ENCODE assay signal across 8 cellular contexts in the genomic region with DNA sequence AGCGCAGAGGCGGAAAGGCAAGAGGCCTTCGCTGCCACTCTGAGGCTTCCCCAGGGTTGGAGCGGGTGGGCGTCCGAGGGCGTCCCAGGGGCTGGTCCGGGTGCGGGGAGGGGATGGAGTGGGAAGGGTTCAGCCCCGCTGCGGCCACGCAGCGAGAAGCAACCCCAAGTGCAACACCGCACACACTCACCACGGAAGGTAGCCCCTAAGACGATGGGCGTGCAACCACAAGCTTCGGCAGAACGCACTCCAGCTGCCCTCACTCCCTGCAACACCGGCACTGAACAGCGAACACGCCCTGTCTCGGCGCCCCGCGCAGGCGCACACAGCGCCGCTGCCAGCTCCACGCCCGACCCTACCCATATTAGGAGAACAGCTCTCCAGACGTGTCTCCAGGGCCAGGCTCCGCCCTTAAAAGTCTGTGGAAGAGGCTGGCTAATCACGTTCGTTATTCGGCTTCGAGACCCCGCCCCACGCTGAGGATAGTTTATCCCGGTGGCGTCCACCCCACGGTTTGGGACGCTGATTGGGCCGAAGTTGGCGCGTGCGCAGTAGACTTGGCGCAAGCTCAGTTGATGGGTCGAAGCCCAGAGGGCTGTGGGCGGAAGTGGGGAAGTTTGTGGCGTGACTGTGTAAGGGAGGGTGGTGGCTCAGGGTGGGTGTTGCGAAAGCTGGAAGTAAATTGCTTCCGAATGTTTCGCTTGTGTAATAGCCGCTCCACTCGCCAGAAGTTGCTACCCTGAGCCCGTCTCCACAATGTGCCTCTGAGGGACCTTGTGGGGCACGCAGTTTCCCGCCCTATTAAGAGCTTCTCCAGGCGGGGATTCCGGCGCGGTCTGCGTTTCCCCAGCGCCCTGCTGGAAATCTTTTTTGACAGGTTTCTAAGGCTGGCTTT. TPM values are rescaled to one million over a fixed set of nuclear protein-coding genes. Genes with fewer than 3 reads are reported as not detected.
DNase-seq lines count a peak whose midpoint lies in the region; ATAC-seq, FAIRE-seq and TF ChIP-seq lines count a peak whose summit lies in the region.

A gene (minus strand): TSS at position 300 of the 895 bp plus-strand sequence. CDS start 343 bp downstream, outside the sequence.

- peak within 1 kb of the TSS; percentile 95 for H3K27ac Mint-ChIP-seq in activated CD4-positive, alpha-beta T cell treated with anti-CD3 and anti-CD28 coated beads for 36 hours

- H3K27me3 Mint-ChIP-seq in activated CD4-positive, alpha-beta T cell treated with anti-CD3 and anti-CD28 coated beads for 36 hours, result no peaks in the 10 kb centered on the region

- peak; percentile 99 for FAIRE-seq in kidney (lab: Jason Lieb, UNC)

- CTCF ChIA-PET in activated CD4-positive, alpha-beta T cell treated with anti-CD3 and anti-CD28 coated beads for 36 hours (lab: Charles Lee), result interaction anchor here (0.6 to 1.4 kb wide), 8 partner anchors 8 to 957 kb away, joined by 3 to 7 read pairs (median 4); a partner anchor contains a TSS

- H3K4me3 Mint-ChIP-seq in activated CD4-positive, alpha-beta T cell treated with anti-CD3 and anti-CD28 coated beads for 36 hours, result peak within 1 kb of the TSS; percentile 87

- intact Hi-C loops in activated CD4-positive, alpha-beta T cell treated with anti-CD3 and anti-CD28 coated beads for 36 hours (cut with DNase I, micrococcal nuclease), result loop anchor here (1.0 to 2.0 kb wide), 9 partner anchors 30 to 1841 kb away; a partner anchor contains a TSS
- intact Hi-C loops in kidney (cut with DNase I), result no loop called here

- peak within 1 kb of the TSS; percentile 67 to 82 for H3K9ac ChIP-seq in kidney (ENCODE audit: low read length in 2 of 2)

- POLR2A ChIA-PET in activated CD4-positive, alpha-beta T cell treated with anti-CD3 and anti-CD28 coated beads for 36 hours (lab: Charles Lee), result interaction anchor here (0.6 to 1.3 kb wide), 8 partner anchors 32 to 915 kb away, joined by 3 to 7 read pairs (median 3); a partner anchor contains a TSS

- ATAC-seq in HG03442 (IDR thresholded peaks at IDR 0.05; ENCODE audit: unreplicated experiment), result peak; percentile 98
- peak; percentile 99 for ATAC-seq in activated CD4-positive, alpha-beta T cell treated with anti-CD3 and anti-CD28 coated beads for 36 hours

- H3K36me3 ChIP-seq in kidney (ENCODE audit: control insufficient read depth in 1 of 2, insufficient read depth in 2 of 2, low read length in 2 of 2), result no peaks in the 10 kb centered on the region

- peak within 1 kb of the TSS; percentile 61 to 92 for H3K27ac ChIP-seq in kidney (ENCODE audit: low read depth in 2 of 2, low read length in 2 of 2)

- TF ChIP-seq CTCF in choroid plexus epithelial cell (conservative IDR thresholded peaks at IDR 0.05; ENCODE audit: low read depth, low read length) (no peak), kidney (IDR thresholded peaks at IDR 0.05; ENCODE audit: borderline replicate concordance, extremely low read depth, insufficient read depth) (no peak)

- no peaks in the 10 kb centered on the region for H3K9me3 ChIP-seq in kidney (ENCODE audit: control insufficient read depth in 1 of 2, low read length in 2 of 2)

- H3K36me3 Mint-ChIP-seq in activated CD4-positive, alpha-beta T cell treated with anti-CD3 and anti-CD28 coated beads for 36 hours (ENCODE audit: low read depth), result peaks cover 18% of the 10 kb centered on the region

- peaks cover 3 to 8% of the 10 kb centered on the region in 2 donors for H3K4me1 ChIP-seq in kidney (ENCODE audit: control insufficient read depth in 1 of 2, insufficient read depth in 1 of 2, low read depth in 1 of 2, low read length in 2 of 2)

- H3K4me1 Mint-ChIP-seq in activated CD4-positive, alpha-beta T cell treated with anti-CD3 and anti-CD28 coated beads for 36 hours, result peaks cover 27% of the 10 kb centered on the region

- DNase-seq in Ammon's horn (ENCODE audit: low spot score) (peak; percentile 100), GM19238 (ENCODE audit: insufficient read length, low spot score) (peak; percentile 87), NCI-H524 (lab: John Stamatoyannopoulos, UW) (peak; percentile 80 to 95), choroid plexus epithelial cell (ENCODE audit: low read depth) (peak; percentile 100), kidney (peak; percentile 100)
- DNase-seq in activated CD4-positive, alpha-beta T cell treated with anti-CD3 and anti-CD28 coated beads for 36 hours, result peak; percentile 100
- peak; percentile 100 for DNase-seq in stimulated activated CD4-positive, alpha-beta T cell treated with anti-CD3 and anti-CD28 coated beads, Interleukin-15, amount 100 ng/mL, for 24 hours

- peaks cover 8% of the 10 kb centered on the region for H3K9me3 Mint-ChIP-seq in activated CD4-positive, alpha-beta T cell treated with anti-CD3 and anti-CD28 coated beads for 36 hours (ENCODE audit: low read depth)

- H3K4me3 ChIP-seq in choroid plexus epithelial cell (ENCODE audit: low read depth, low read length), result peak within 1 kb of the TSS; percentile 81
- peak within 1 kb of the TSS; percentile 83 to 86 for H3K4me3 ChIP-seq in kidney (ENCODE audit: low read length in 2 of 2)

RNA-seq across cellular contexts. Expression of the gene that starts here (rescaled TPM):
- 10 to 100 TPM; 38.4 to 62.8 TPM for total RNA-seq in activated CD4-positive, alpha-beta T cell treated with anti-CD3 and anti-CD28 coated beads for 36 hours
- 72.4 TPM for total RNA-seq in kidney
- 44.6 TPM for polyA plus RNA-seq in kidney (ENCODE audit: insufficient read depth, low read depth, low replicate concordance)

Comparison
In these comparisons a context has a peak if more than half of its experiments do, and no peak if none do; other contexts are left out.
1. Peak in every context shown above with its lines: DNase-seq, ATAC-seq, H3K4me3 ChIP-seq and H3K27ac ChIP-seq.